ENCODE assay signal across 30 cellular contexts in genomic region chr19:56668676-56669075, GRCh38. TPM values are rescaled to one million over a fixed set of nuclear protein-coding genes. Genes with fewer than 3 reads are reported as not detected.
"Had no signal": no experiment of that assay in that cellular context is flagged by ENCODE, and none has a peak within 500 bp of the region (broad histone marks: within the 10 kb centered on the region; RNA-seq: fewer than 3 reads in every experiment).

No MANE protein-coding gene starts in this region.

- H3K9me3 ChIP-seq: ascending aorta had no signal

- ATAC-seq: activated CD4-positive, alpha-beta T cell treated with anti-CD3 and anti-CD28 coated beads for 36 hours; activated CD4-positive, CD25-positive, alpha-beta regulatory T cell treated with anti-CD3 and anti-CD28 coated beads, Interleukin-2, amount 50 U/mL, for 24 hours; activated CD8-positive, alpha-beta memory T cell treated with anti-CD3 and anti-CD28 coated beads, Interleukin-2, amount 10 ng/mL, durations not matched to agents 7 days and 5 days; activated CD8-positive, alpha-beta T cell treated with anti-CD3 and anti-CD28 coated beads, Interleukin-2, amount 10 ng/mL, durations not matched to agents 7 days and 5 days; activated naive CD8-positive, alpha-beta T cell treated with anti-CD3 and anti-CD28 coated beads, Interleukin-2, amount 50 U/mL, for 24 hours; T-cell had no signal

- DNase-seq: activated B cell treated with CpG ODN at 0.5 μM for 24 hours; activated CD4-positive, alpha-beta memory T cell treated with anti-CD3 and anti-CD28 coated beads, Interleukin-2, amount 10 ng/mL, durations not matched to agents 7 days and 5 days; activated CD4-positive, alpha-beta T cell treated with anti-CD3 and anti-CD28 coated beads for 1 hour; activated CD4-positive, alpha-beta T cell treated with anti-CD3 and anti-CD28 coated beads for 36 hours; activated CD4-positive, alpha-beta T cell treated with anti-CD3 and anti-CD28 coated beads for 48 hours; activated CD4-positive, alpha-beta T cell treated with anti-CD3 and anti-CD28 coated beads, Interleukin-2, amount 10 ng/mL, durations not matched to agents 7 days and 5 days; activated CD4-positive, alpha-beta T cell treated with anti-CD3 and anti-CD28 coated beads, Interleukin-2, amount 50 U/mL, for 48 hours; activated CD8-positive, alpha-beta memory T cell treated with anti-CD3 and anti-CD28 coated beads for 24 hours; activated CD8-positive, alpha-beta memory T cell treated with anti-CD3 and anti-CD28 coated beads, Interleukin-2, amount 10 ng/mL, durations not matched to agents 7 days and 5 days; activated CD8-positive, alpha-beta memory T cell treated with anti-CD3 and anti-CD28 coated beads, Interleukin-2, amount 50 U/mL, for 48 hours; activated CD8-positive, alpha-beta T cell treated with anti-CD3 and anti-CD28 coated beads, Interleukin-2, amount 10 ng/mL, durations not matched to agents 7 days and 5 days; activated effector memory CD4-positive, alpha-beta T cell treated with Interleukin-2 at 50 U/mL for 16 hours; activated gamma-delta T cell; activated naive CD4-positive, alpha-beta T cell treated with anti-CD3 and anti-CD28 coated beads, Interleukin-2, amount 10 ng/mL, durations not matched to agents 7 days and 5 days; activated naive CD4-positive, alpha-beta T cell treated with Interleukin-2 at 50 U/mL for 16 hours; activated naive CD8-positive, alpha-beta T cell treated with anti-CD3 and anti-CD28 coated beads, Interleukin-2, amount 50 U/mL, for 24 hours; activated T-cell treated with anti-CD3 and anti-CD28 coated beads, Interleukin-2, amount 50 U/mL, for 24 hours; activated T-cell treated with anti-CD3 and anti-CD28 coated beads, Interleukin-2, amount 50 U/mL, for 48 hours; amygdala; anterior cingulate cortex; central memory CD4-positive, alpha-beta T cell; T-cell; T-helper 2 cell; T-helper 9 cell had no signal

- H3K27ac ChIP-seq: ascending aorta, cardiac muscle cell, VCaP had no signal

- H3K27me3 ChIP-seq: ascending aorta, cardiac muscle cell had no signal

- H3K4me3 ChIP-seq: ascending aorta, cardiac muscle cell had no signal

- H3K36me3 ChIP-seq: cardiac muscle cell had no signal

RNA-seq across cellular contexts. Expression of gene SMIM17, which starts 25.7 kb away (rescaled TPM):
- total RNA-seq: activated B cell treated with CpG ODN at 0.5 μM for 24 hours; activated CD4-positive, alpha-beta T cell treated with anti-CD3 and anti-CD28 coated beads for 36 hours; activated CD8-positive, alpha-beta memory T cell treated with anti-CD3 and anti-CD28 coated beads, Interleukin-2, amount 10 ng/mL, durations not matched to agents 7 days and 5 days; activated T-helper 2 cell treated with anti-CD3 and anti-CD28 coated beads, Interferon-gamma antibody, Interleukin-2, Interleukin-4, amounts not matched to agents 10 μg/mL and 5 μg/mL and 100 μg/mL, durations not matched to agents 14 hours and 24 hours and 36 hours; ascending aorta; bronchial epithelial cell; T-cell had no signal
